8 cellular contexts compared by ENCODE assay signal in genomic region chr7:101243786-101244384, GRCh38. TPM values are rescaled to one million over a fixed set of nuclear protein-coding genes. Genes with fewer than 3 reads are reported as not detected.
A peak's percentile ranks its signal among the peaks of the same experiment; 100 is the strongest.
DNase-seq lines count a peak whose midpoint lies in the region; ATAC-seq and TF ChIP-seq lines count a peak whose summit lies in the region.

No MANE protein-coding gene starts in this region.

- TF ChIP-seq CTCF in Caco-2 (IDR thresholded peaks at IDR 0.05; ENCODE audit: insufficient read depth in 1 of 2, low read depth in 1 of 2, low read length in 1 of 2, severe bottlenecking in 1 of 2, unreplicated experiment in 1 of 2) = peak in 1 of 2 experiments; percentile 93

- ATAC-seq in stimulated activated effector memory CD8-positive, alpha-beta T cell treated with anti-CD3 and anti-CD28 coated beads, Interleukin-12 subunit alpha, Interleukin-12 subunit beta, amount 100 ng/mL, for 72 hours = no peak
- ATAC-seq in HG03342 (IDR thresholded peaks at IDR 0.05; ENCODE audit: unreplicated experiment) = no peak

- H3K36me3 Mint-ChIP-seq in Caco-2 (ENCODE audit: insufficient read depth, unreplicated experiment) = peaks cover 40% of the 10 kb centered on the region
- peaks cover 75% of the 10 kb centered on the region for H3K36me3 Mint-ChIP-seq in stimulated activated effector memory CD8-positive, alpha-beta T cell treated with anti-CD3 and anti-CD28 coated beads, Interleukin-12 subunit alpha, Interleukin-12 subunit beta, amount 100 ng/mL, for 72 hours

- peak overlapping the region; percentile 100 for H3K27ac ChIP-seq in angular gyrus (ENCODE audit: low read depth, low read length)

- peak overlapping the region; percentile 95 for H3K4me3 ChIP-seq in Caco-2 (ENCODE audit: low read depth, low read length)

- no peaks in the 10 kb centered on the region for H3K9me3 Mint-ChIP-seq in Caco-2 (ENCODE audit: unreplicated experiment)
- no peaks in the 10 kb centered on the region for H3K9me3 Mint-ChIP-seq in stimulated activated effector memory CD8-positive, alpha-beta T cell treated with anti-CD3 and anti-CD28 coated beads, Interleukin-12 subunit alpha, Interleukin-12 subunit beta, amount 100 ng/mL, for 72 hours

- no TSS peak for BruUV-seq in Caco-2 (replicated peaks; lab: Mats Ljungman, UMichigan)

- peak overlapping the region; percentile 92 for H3K4me3 Mint-ChIP-seq in Caco-2 (ENCODE audit: unreplicated experiment)
- peak overlapping the region; percentile 94 for H3K4me3 Mint-ChIP-seq in stimulated activated effector memory CD8-positive, alpha-beta T cell treated with anti-CD3 and anti-CD28 coated beads, Interleukin-12 subunit alpha, Interleukin-12 subunit beta, amount 100 ng/mL, for 72 hours

- CTCF ChIA-PET in Caco-2 (lab: Charles Lee) = interaction anchor here (0.6 to 2.3 kb wide), 14 partner anchors 8 to 386 kb away, joined by 3 to 49 read pairs (median 4); partner anchors contain the start of genes PLOD3 and ZNHIT1

- peaks cover 13% of the 10 kb centered on the region; the same call in 1 of the 2 replicates for H3K4me1 ChIP-seq in Caco-2

- no peaks in the 10 kb centered on the region for H3K27me3 Mint-ChIP-seq in Caco-2 (ENCODE audit: insufficient read depth, unreplicated experiment)

- peak overlapping the region; percentile 93 for H3K27ac Mint-ChIP-seq in Caco-2 (ENCODE audit: unreplicated experiment)
- peak overlapping the region; percentile 97 for H3K27ac Mint-ChIP-seq in stimulated activated effector memory CD8-positive, alpha-beta T cell treated with anti-CD3 and anti-CD28 coated beads, Interleukin-12 subunit alpha, Interleukin-12 subunit beta, amount 100 ng/mL, for 72 hours

- no peaks in the 10 kb centered on the region for H3K27me3 ChIP-seq in Caco-2 (replicated peaks; ENCODE audit: control insufficient read depth, insufficient read depth, low read length)

- POLR2A ChIA-PET in Caco-2 (lab: Charles Lee) = interaction anchor here (0.7 to 1.4 kb wide), 4 partner anchors 9 to 64 kb away, joined by 3 to 10 read pairs (median 4); partner anchors contain the start of genes PLOD3 and ZNHIT1

- no peaks in the 10 kb centered on the region; the same call in 1 of the 2 replicates for H3K36me3 ChIP-seq in Caco-2 (ENCODE audit: control insufficient read depth, insufficient read depth, low read length)

- H3K4me1 Mint-ChIP-seq in Caco-2 (ENCODE audit: low read depth, unreplicated experiment) = peaks cover 10% of the 10 kb centered on the region
- H3K4me1 Mint-ChIP-seq in stimulated activated effector memory CD8-positive, alpha-beta T cell treated with anti-CD3 and anti-CD28 coated beads, Interleukin-12 subunit alpha, Interleukin-12 subunit beta, amount 100 ng/mL, for 72 hours = peaks cover 39% of the 10 kb centered on the region

- intact Hi-C loops in Caco-2 (cut with micrococcal nuclease; ENCODE audit: unreplicated experiment) = loop anchor here (1.0 kb wide), 5 partner anchors 8 to 100 kb away; partner anchors contain the start of gene ZNHIT1

- peak in 1 of 2 experiments; percentile 89 for DNase-seq in Caco-2
- DNase-seq in HuH-7.5 (ENCODE audit: low spot score) = peak; percentile 91
- DNase-seq in iris pigment epithelial cell (ENCODE audit: low read depth) = peak; percentile 36
- peak in 1 of 2 donors; percentile 74 for DNase-seq in stimulated activated effector memory CD8-positive, alpha-beta T cell treated with anti-CD3 and anti-CD28 coated beads, Interleukin-12 subunit alpha, Interleukin-12 subunit beta, amount 100 ng/mL, for 72 hours (ENCODE audit: low spot score in 2 of 2)
- DNase-seq in effector CD8-positive, alpha-beta T cell (lab: John Stamatoyannopoulos, UW) = no peak
- DNase-seq in SKM-1 (lab: John Stamatoyannopoulos, UW; ENCODE audit: unreplicated experiment) = no peak

- H3K9me3 ChIP-seq in Caco-2 = no peaks in the 10 kb centered on the region

RNA-seq across cellular contexts. Expression of gene FIS1, which starts 1.0 kb away (rescaled TPM):
- 97.9 and 99.9 TPM in 2 replicates for total RNA-seq in Caco-2 (2022)

RNA-seq across cellular contexts. Expression of gene CLDN15, which starts 6.3 kb away (rescaled TPM):
- total RNA-seq in Caco-2 (2022) = 9.1 and 10.0 TPM in 2 replicates

RNA-seq across cellular contexts. Expression of gene ZNHIT1, which starts 25.9 kb away (rescaled TPM):
- total RNA-seq in Caco-2 (2022) = 64.0 and 66.2 TPM in 2 replicates

RNA-seq across cellular contexts. Expression of gene PLOD3, which starts 26.5 kb away (rescaled TPM):
- total RNA-seq in Caco-2 (2022) = 112 and 123 TPM in 2 replicates

RNA-seq across cellular contexts. Expression of gene MOGAT3, which starts 43.0 kb away (rescaled TPM):
- total RNA-seq in Caco-2 (2022) = 6.3 and 8.1 TPM in 2 replicates

Comparison
In these comparisons a context has a peak if more than half of its experiments do, and no peak if none do; other contexts are left out.
1. DNase-seq: peak in HuH-7.5 (single experiment) and iris pigment epithelial cell (single experiment); none in effector CD8-positive, alpha-beta T cell (single experiment) and SKM-1 (single experiment).